Comparison of ENCODE assay signal across 8 cellular contexts in the genomic region with DNA sequence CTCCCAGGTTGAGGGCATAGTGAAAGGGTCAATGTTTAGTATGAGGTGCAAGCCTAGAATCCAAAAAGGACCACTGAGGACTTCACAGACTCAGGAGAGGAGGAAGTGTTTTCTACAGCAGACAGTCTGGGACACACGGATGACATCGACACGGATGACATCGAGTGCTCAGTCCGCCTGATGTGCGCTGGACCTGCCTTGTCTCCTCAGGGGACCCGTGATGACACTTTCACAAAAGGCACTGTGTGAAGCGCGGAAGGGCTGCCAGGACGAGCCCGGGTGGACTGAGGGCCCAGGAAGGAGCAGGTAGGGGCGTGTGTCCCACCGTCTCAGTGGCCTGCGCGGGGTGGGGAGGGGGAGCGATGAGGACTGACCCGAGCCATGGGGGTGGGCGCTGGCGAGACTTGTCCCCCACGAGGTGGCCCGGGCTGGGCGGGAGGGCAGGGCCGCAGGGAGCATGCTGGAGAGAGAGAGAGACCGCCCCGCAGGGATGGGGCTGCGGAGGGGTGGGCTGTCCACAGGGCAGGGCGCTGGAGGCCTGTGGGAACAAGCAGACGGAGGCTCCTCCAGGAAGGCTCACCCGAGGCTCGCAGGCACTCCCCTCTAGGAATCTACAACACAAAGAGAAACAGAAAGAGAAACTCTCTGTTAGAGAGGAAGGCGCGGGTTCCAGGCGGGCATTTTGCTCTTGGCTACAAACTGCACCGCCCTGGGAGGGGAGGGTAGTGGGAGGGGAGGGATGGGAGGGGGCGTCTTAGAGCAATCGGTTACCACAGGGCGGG. TPM values are rescaled to one million over a fixed set of nuclear protein-coding genes. Genes with fewer than 3 reads are reported as not detected.
DNase-seq lines count a peak whose midpoint lies in the region; ATAC-seq, FAIRE-seq and TF ChIP-seq lines count a peak whose summit lies in the region.

No MANE protein-coding gene starts in this region.

- no peak for TF ChIP-seq CTCF in heart left ventricle (IDR thresholded peaks at IDR 0.05)

- TF ChIP-seq POLR2A in heart left ventricle (IDR thresholded peaks at IDR 0.05) (no peak), H54 (IDR thresholded peaks at IDR 0.05; ENCODE audit: low read depth, low read length) (no peak)

- peaks cover 0 to 37% (median 12%) of the 10 kb centered on the region in 9 donors for H3K36me3 ChIP-seq in heart left ventricle
- H3K36me3 ChIP-seq in muscle layer of duodenum (ENCODE audit: control insufficient read depth in 1 of 2, insufficient read depth in 2 of 2, low read length in 2 of 2), result peaks cover 0 to 16% of the 10 kb centered on the region in 2 donors

- peak overlapping the region in 6 of 12 donors; percentile 18 to 94 (median 41) for H3K27ac ChIP-seq in heart left ventricle
- H3K27ac ChIP-seq in muscle layer of duodenum (ENCODE audit: low read length), result peak overlapping the region; percentile 45

- H3K4me1 ChIP-seq in heart left ventricle (peaks cover 0 to 75% (median 26%) of the 10 kb centered on the region in 12 donors), muscle layer of duodenum (ENCODE audit: control insufficient read depth in 1 of 2, insufficient read depth in 2 of 2, low read length in 2 of 2) (peaks cover 11 to 31% of the 10 kb centered on the region in 2 donors)

- no peak for FAIRE-seq in H54 (lab: Jason Lieb, UNC)

- H3K9me3 ChIP-seq in heart left ventricle (no peaks in the 10 kb centered on the region), muscle layer of duodenum (ENCODE audit: control insufficient read depth in 1 of 2, low read length in 2 of 2) (no peaks in the 10 kb centered on the region)

- WGBS in heart left ventricle, 4 donors, result 79 to 90% (median 80%) methylated on average over 29 to 37 of the region's 37 CpGs

- intact Hi-C loops in heart left ventricle (cut with DNase I), result loop anchor here in 9 of 10 donors (5.0 to 10.0 kb wide), 12 partner anchors 72 to 455 kb away; a partner anchor contains a TSS
- intact Hi-C loops in cardiac septum (cut with DNase I), result loop anchor here (5.0 kb wide), 2 partner anchors 72 to 347 kb away; no protein-coding TSS in a partner anchor

- DNase-seq in heart left ventricle (peak in 4 of 5 donors; percentile 34 to 76 (median 47)), cardiac septum (ENCODE audit: low spot score) (no peak), H54 (ENCODE audit: insufficient read length, low spot score) (no peak), NCI-H526 treated with DMSO at 0.1 percent for 48 hours (lab: John Stamatoyannopoulos, UW) (no peak), DMS53 (lab: John Stamatoyannopoulos, UW) (no peak)
- DNase-seq in activated naive CD4-positive, alpha-beta T cell (lab: John Stamatoyannopoulos, UW), result peak in 3 of 4 experiments; percentile 34 to 50 (median 47)

- ATAC-seq in heart left ventricle (no peak), GM18868 (IDR thresholded peaks at IDR 0.05; ENCODE audit: unreplicated experiment) (no peak)

- no peaks in the 10 kb centered on the region for H3K27me3 ChIP-seq in heart left ventricle
- no peaks in the 10 kb centered on the region for H3K27me3 ChIP-seq in muscle layer of duodenum (ENCODE audit: low read depth, low read length)

- H3K4me3 ChIP-seq in heart left ventricle (peak overlapping the region in 2 of 12 donors; percentile 28 to 46), muscle layer of duodenum (ENCODE audit: low read depth in 1 of 2, low read length in 2 of 2) (no peak overlapping the region)

RNA-seq across cellular contexts. Expression of a gene that starts 54.9 kb away (rescaled TPM):
- total RNA-seq in heart left ventricle, result 10 to 100 TPM in 7 of 9 donors, 1 to 10 TPM in 2; 9.5 to 19.7 (median 13.1) TPM
- polyA plus RNA-seq in heart left ventricle, result 10 to 100 TPM in 1 of 2 donors, 1 to 10 TPM in 1; 9.4 to 12.1 TPM
- total RNA-seq in cardiac septum, result 16.0 TPM

RNA-seq across cellular contexts. Expression of a gene that starts 55.1 kb away (rescaled TPM):
- total RNA-seq in heart left ventricle, result 10 to 100 TPM; 28.4 to 54.8 (median 32.5) TPM
- 10 to 100 TPM; 36.0 to 69.2 TPM for polyA plus RNA-seq in heart left ventricle
- 30.7 TPM for total RNA-seq in cardiac septum

Comparison
In these comparisons a context has a peak if more than half of its experiments do, and no peak if none do; other contexts are left out.
1. DNase-seq: peak in heart left ventricle (4 of 5) and activated naive CD4-positive, alpha-beta T cell (3 of 4); none in cardiac septum (single experiment), H54 (single experiment), NCI-H526 treated with DMSO at 0.1 percent for 48 hours (single experiment) and DMS53 (single experiment).